8 cellular contexts compared by ENCODE assay signal in genomic region chr12:10716704-10717315, GRCh38. TPM values are rescaled to one million over a fixed set of nuclear protein-coding genes. Genes with fewer than 3 reads are reported as not detected.
DNase-seq lines count a peak whose midpoint lies in the region; ATAC-seq and TF ChIP-seq lines count a peak whose summit lies in the region.

No MANE protein-coding gene starts in this region.

- H3K14ac ChIP-seq in neuronal stem cell (ENCODE audit: low read length) = no peak overlapping the region

- H3K27me3 ChIP-seq in adrenal gland (no peaks in the 10 kb centered on the region), iPS-20b (ENCODE audit: insufficient read depth, low read length) (no peaks in the 10 kb centered on the region), neuronal stem cell (ENCODE audit: control insufficient read depth in 3 of 3, insufficient read depth in 3 of 3, low read depth in 1 of 3, low read length in 3 of 3) (no peaks in the 10 kb centered on the region)

- H3K4me1 Mint-ChIP-seq in HFFc6 (ENCODE audit: low read depth) = peaks cover 61% of the 10 kb centered on the region

- 15 to 34% (median 21%) methylated on average over 6 of the region's 6 CpGs for WGBS in adrenal gland, 4 donors
- no CpG with 5 or more reads among the region's 6 CpGs for WGBS in neuronal stem cell (ENCODE audit: extremely low coverage in 2 of 2, insufficient read length in 2 of 2, insufficient replicate concordance in 1 of 2), 2 donors

- intact Hi-C loops in adrenal gland (cut with DNase I) = no loop called here

- H3K9ac ChIP-seq in iPS-20b (ENCODE audit: low read depth, low read length) (peak overlapping the region; percentile 18; the same call in 1 of the 2 replicates), neuronal stem cell (ENCODE audit: low read depth, low read length, poor library complexity) (no peak overlapping the region)

- peak overlapping the region; percentile 78 for H3K4me3 Mint-ChIP-seq in HFFc6

- DNase-seq in HFFc6 = peak; percentile 84
- DNase-seq in adrenal gland = peak; percentile 75 to 92 (median 91)
- peak; percentile 75 for DNase-seq in smooth muscle cell of the brain vasculature (ENCODE audit: low read depth, low spot score)
- DNase-seq in activated CD4-positive, alpha-beta T cell treated with anti-CD3 and anti-CD28 coated beads, Interleukin-2, amount 50 U/mL, for 1 hour = no peak
- DNase-seq in neuronal stem cell (ENCODE audit: low spot score) = no peak
- DNase-seq in GM13977 (ENCODE audit: low spot score) = no peak

- no peak overlapping the region for H4K8ac ChIP-seq in neuronal stem cell (ENCODE audit: low read depth, low read length)

- H3K23ac ChIP-seq in neuronal stem cell (ENCODE audit: low read depth, low read length, poor library complexity) = no peak overlapping the region

- H3K4me3 ChIP-seq in adrenal gland (no peak overlapping the region), iPS-20b (ENCODE audit: low read length) (0 out of 2 replicates have a peak overlapping the region, but pooled peaks have one; percentile 11), neuronal stem cell (ENCODE audit: low read length in 2 of 2) (no peak overlapping the region)

- H3K27ac Mint-ChIP-seq in HFFc6 = peak overlapping the region; percentile 86

- peaks cover 2% of the 10 kb centered on the region for H3K27me3 Mint-ChIP-seq in HFFc6 (ENCODE audit: insufficient read depth)

- H3K4me1 ChIP-seq in adrenal gland (replicated peaks in 1 of 2) (peaks cover 38 to 53% of the 10 kb centered on the region in 2 donors), iPS-20b (ENCODE audit: insufficient read depth, low read length) (peaks cover 41% of the 10 kb centered on the region), neuronal stem cell (ENCODE audit: control insufficient read depth in 2 of 2, insufficient read depth in 1 of 2, low read depth in 1 of 2, low read length in 2 of 2) (peaks cover 9 to 21% of the 10 kb centered on the region in 2 donors)

- no peak overlapping the region for H4K91ac ChIP-seq in neuronal stem cell (ENCODE audit: low read depth, low read length, poor library complexity)

- in situ Hi-C loops in GM13977 (cut with MboI; ENCODE audit: low pct_unique_long_range_greater_than_20kb, low sequenced_read_pairs, unreplicated experiment) = no loop called here

- H3K36me3 ChIP-seq in adrenal gland (replicated peaks in 1 of 2) (peaks cover 0 to 39% of the 10 kb centered on the region in 2 donors), iPS-20b (ENCODE audit: insufficient read depth, low read depth, low read length) (peaks cover 63% of the 10 kb centered on the region), neuronal stem cell (replicated peaks in 1 of 2; ENCODE audit: control insufficient read depth in 2 of 2, insufficient read depth in 2 of 2, low read length in 2 of 2) (peaks cover 5 to 45% of the 10 kb centered on the region in 2 donors)

- H3K4me2 ChIP-seq in neuronal stem cell (ENCODE audit: insufficient read depth, low read length, poor library complexity, severe bottlenecking) = no peak overlapping the region

- H3K27ac ChIP-seq in adrenal gland (peak overlapping the region in 4 of 5 donors; percentile 8 to 56 (median 33)), iPS-20b (ENCODE audit: low read length) (no peak overlapping the region), neuronal stem cell (replicated peaks; ENCODE audit: low read length) (no peak overlapping the region)

- H2BK15ac ChIP-seq in neuronal stem cell (ENCODE audit: low read length) = no peak overlapping the region

- peaks cover 2% of the 10 kb centered on the region for H3K79me1 ChIP-seq in neuronal stem cell (ENCODE audit: low read depth, low read length)

- H2BK5ac ChIP-seq in neuronal stem cell (ENCODE audit: low read length) = no peak overlapping the region

- TF ChIP-seq CTCF in HFFc6 (IDR thresholded peaks at IDR 0.05) (no peak), adrenal gland (IDR thresholded peaks at IDR 0.05) (no peak), GM13977 (IDR thresholded peaks at IDR 0.05; ENCODE audit: extremely low read depth, insufficient read depth, missing control alignments) (no peak)

- H2BK120ac ChIP-seq in neuronal stem cell (ENCODE audit: low read depth, low read length) = no peak overlapping the region

- no peak overlapping the region for H2AK5ac ChIP-seq in neuronal stem cell (ENCODE audit: low read depth, low read length)

- H3K18ac ChIP-seq in neuronal stem cell (ENCODE audit: low read length) = no peak overlapping the region

- no peak for ATAC-seq in GM18870 (IDR thresholded peaks at IDR 0.05; ENCODE audit: unreplicated experiment)

- H2AFZ ChIP-seq in neuronal stem cell (ENCODE audit: low read length) = no peak overlapping the region

- H3K36me3 Mint-ChIP-seq in HFFc6 (ENCODE audit: low read depth) = peaks cover 29% of the 10 kb centered on the region

- peak in 1 of 2 donors; percentile 56 for TF ChIP-seq POLR2A in adrenal gland (IDR thresholded peaks at IDR 0.05)

- H3K9me3 ChIP-seq in adrenal gland (replicated peaks in 1 of 3) (no peaks in the 10 kb centered on the region), iPS-20b (ENCODE audit: insufficient read depth, low read depth, low read length) (no peaks in the 10 kb centered on the region), neuronal stem cell (replicated peaks in 1 of 2; ENCODE audit: control insufficient read depth in 2 of 2, insufficient read depth in 1 of 2, low read depth in 1 of 2, low read length in 2 of 2) (no peaks in the 10 kb centered on the region)

- H3K4ac ChIP-seq in neuronal stem cell (ENCODE audit: low read length) = no peak overlapping the region

- H3K9me3 Mint-ChIP-seq in HFFc6 = no peaks in the 10 kb centered on the region

- H2BK12ac ChIP-seq in neuronal stem cell (ENCODE audit: low read length) = no peak overlapping the region

RNA-seq across cellular contexts. Expression of gene YBX3, which starts 6.3 kb away (rescaled TPM):
- 100 to 1,000 TPM; 202 to 251 (median 218) TPM for total RNA-seq in HFFc6 (2021; fragmentation: NEBNext Ultra II Directional; extraction: Animal tissue kit (Norgen Biotek cat#: 25700))
- total RNA-seq in adrenal gland = 100 to 1,000 TPM; 121 to 294 (median 156) TPM
- polyA plus RNA-seq in adrenal gland = 100 to 1,000 TPM; 113 to 336 (median 255) TPM
- polyA plus RNA-seq in neuronal stem cell (2013, experiment 1 of 2) = 260 TPM
- polyA plus RNA-seq in neuronal stem cell (2013, experiment 2 of 2) = 265 TPM

RNA-seq across cellular contexts. Expression of gene STYK1, which starts 43.0 kb away (rescaled TPM):
- total RNA-seq in HFFc6 (2021; fragmentation: NEBNext Ultra II Directional; extraction: Animal tissue kit (Norgen Biotek cat#: 25700)) = 1 to 10 TPM; 1.1 to 3.0 (median 1.8) TPM
- total RNA-seq in adrenal gland = not detected
- polyA plus RNA-seq in adrenal gland = under 1 TPM; 0.08 to 0.13 (median 0.10) TPM
- not detected for polyA plus RNA-seq in neuronal stem cell (2013, experiment 1 of 2)
- 0.01 TPM for polyA plus RNA-seq in neuronal stem cell (2013, experiment 2 of 2)

Comparison
In these comparisons a context has a peak if more than half of its experiments do, and no peak if none do; other contexts are left out.
1. DNase-seq: peak in HFFc6 (single experiment), adrenal gland (7 of 7) and smooth muscle cell of the brain vasculature (single experiment); none in activated CD4-positive, alpha-beta T cell treated with anti-CD3 and anti-CD28 coated beads, Interleukin-2, amount 50 U/mL, for 1 hour (single experiment), neuronal stem cell (single experiment) and GM13977 (single experiment).
2. H3K27ac ChIP-seq: peak in adrenal gland (4 of 5); none in iPS-20b (single experiment) and neuronal stem cell (single experiment).